12 cellular contexts compared by ENCODE assay signal in the genomic region with DNA sequence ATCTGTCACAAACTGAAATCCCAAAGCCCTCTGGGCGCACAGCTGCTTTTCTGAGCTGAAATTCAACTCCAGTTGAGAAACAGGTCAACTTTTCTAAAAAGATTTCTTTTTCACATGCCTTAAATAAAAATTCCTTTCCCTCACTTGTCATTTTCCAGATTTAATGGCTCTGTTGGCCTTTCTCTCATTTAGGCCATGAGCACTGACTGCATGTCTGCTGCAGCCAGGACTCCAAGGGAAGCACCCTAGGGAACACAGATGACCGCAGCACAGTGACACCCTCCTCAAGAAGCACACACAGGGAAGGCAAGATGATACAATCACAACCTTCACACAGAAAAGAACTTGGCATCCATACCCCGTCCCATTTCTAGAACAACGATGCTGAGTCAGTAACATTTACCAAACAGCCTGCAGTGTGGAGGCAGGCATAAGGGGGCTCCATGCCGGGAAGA. TPM values are rescaled to one million over a fixed set of nuclear protein-coding genes. Genes with fewer than 3 reads are reported as not detected.
DNase-seq lines count a peak whose midpoint lies in the region; ATAC-seq and TF ChIP-seq lines count a peak whose summit lies in the region.
"Had no signal": no experiment of that assay in that cellular context is flagged by ENCODE, and none has a peak within 500 bp of the region (broad histone marks: within the 10 kb centered on the region; RNA-seq: fewer than 3 reads in every experiment).

No MANE protein-coding gene starts in this region.

- no peak overlapping the region for H3K27ac Mint-ChIP-seq in stimulated activated effector memory CD8-positive, alpha-beta T cell treated with anti-CD3 and anti-CD28 coated beads, Interleukin-12 subunit alpha, Interleukin-12 subunit beta, amount 100 ng/mL, for 72 hours

- H3K4me1 Mint-ChIP-seq in stimulated activated effector memory CD8-positive, alpha-beta T cell treated with anti-CD3 and anti-CD28 coated beads, Interleukin-12 subunit alpha, Interleukin-12 subunit beta, amount 100 ng/mL, for 72 hours: peaks cover 41% of the 10 kb centered on the region

- H3K4me3 ChIP-seq in AG10803 (ENCODE audit: low read length) (peak overlapping the region; percentile 43), adrenal gland (no peak overlapping the region), fibroblast of villous mesenchyme (ENCODE audit: low read depth, low read length) (no peak overlapping the region), parathyroid adenoma (ENCODE audit: low read depth, low read length) (no peak overlapping the region)

- H3K36me3 ChIP-seq in adrenal gland (replicated peaks in 1 of 2): no peaks in the 10 kb centered on the region
- H3K36me3 ChIP-seq in parathyroid adenoma (ENCODE audit: control insufficient read depth, insufficient read depth, low read length): no peaks in the 10 kb centered on the region

- ATAC-seq in GM18517 (IDR thresholded peaks at IDR 0.05; ENCODE audit: unreplicated experiment) (no peak), GM19463 (IDR thresholded peaks at IDR 0.05; ENCODE audit: unreplicated experiment) (no peak), GM21529 (IDR thresholded peaks at IDR 0.05; ENCODE audit: unreplicated experiment) (no peak)
- ATAC-seq in stimulated activated effector memory CD8-positive, alpha-beta T cell treated with anti-CD3 and anti-CD28 coated beads, Interleukin-12 subunit alpha, Interleukin-12 subunit beta, amount 100 ng/mL, for 72 hours: no peak

- H3K4me2 ChIP-seq in parathyroid adenoma (ENCODE audit: low read length): no peak overlapping the region

- H3K4me3 Mint-ChIP-seq in stimulated activated effector memory CD8-positive, alpha-beta T cell treated with anti-CD3 and anti-CD28 coated beads, Interleukin-12 subunit alpha, Interleukin-12 subunit beta, amount 100 ng/mL, for 72 hours: no peak overlapping the region

- H3K9me3 ChIP-seq in adrenal gland (replicated peaks in 1 of 3) (no peaks in the 10 kb centered on the region), parathyroid adenoma (ENCODE audit: control insufficient read depth, low read length) (no peaks in the 10 kb centered on the region)

- H3K27ac ChIP-seq in adrenal gland (peak overlapping the region in 4 of 5 donors; percentile 16 to 77 (median 43)), parathyroid adenoma (peak overlapping the region; percentile 24)
- H3K27ac ChIP-seq: C4-2B had no signal

- no peaks in the 10 kb centered on the region for H3K9me3 Mint-ChIP-seq in stimulated activated effector memory CD8-positive, alpha-beta T cell treated with anti-CD3 and anti-CD28 coated beads, Interleukin-12 subunit alpha, Interleukin-12 subunit beta, amount 100 ng/mL, for 72 hours

- H3K4me1 ChIP-seq in adrenal gland (replicated peaks in 1 of 2) (peaks cover 0 to 35% of the 10 kb centered on the region in 2 donors), parathyroid adenoma (peaks cover 15% of the 10 kb centered on the region)

- H3K9ac ChIP-seq in parathyroid adenoma: no peak overlapping the region

- DNase-seq in AG10803 (ENCODE audit: low read depth) (peak; percentile 96), adrenal gland (peak in 6 of 7 donors; percentile 43 to 76 (median 56)), fibroblast of villous mesenchyme (ENCODE audit: low read depth) (peak; percentile 75)
- no peak for DNase-seq in stimulated activated effector memory CD8-positive, alpha-beta T cell treated with anti-CD3 and anti-CD28 coated beads, Interleukin-12 subunit alpha, Interleukin-12 subunit beta, amount 100 ng/mL, for 72 hours (ENCODE audit: low spot score in 2 of 2)
- DNase-seq: activated CD4-positive, CD25-positive, alpha-beta regulatory T cell; activated naive CD4-positive, alpha-beta T cell treated with anti-CD3 and anti-CD28 coated beads, Interleukin-2, amount 50 U/mL, for 16 hours; NCI-H1092 had no signal

- no peaks in the 10 kb centered on the region for H3K36me3 Mint-ChIP-seq in stimulated activated effector memory CD8-positive, alpha-beta T cell treated with anti-CD3 and anti-CD28 coated beads, Interleukin-12 subunit alpha, Interleukin-12 subunit beta, amount 100 ng/mL, for 72 hours

- 29 to 43% (median 32%) methylated on average over 4 to 5 of the region's 5 CpGs for WGBS in adrenal gland, 4 donors

- H3K79me2 ChIP-seq in parathyroid adenoma: peaks cover 11% of the 10 kb centered on the region

- TF ChIP-seq CTCF in AG10803 (conservative IDR thresholded peaks at IDR 0.05; ENCODE audit: low read length) (no peak), adrenal gland (IDR thresholded peaks at IDR 0.05) (no peak), fibroblast of villous mesenchyme (IDR thresholded peaks at IDR 0.05; ENCODE audit: insufficient read depth, low read depth, low read length) (no peak), parathyroid adenoma (IDR thresholded peaks at IDR 0.05) (no peak)

- H2AFZ ChIP-seq in parathyroid adenoma: peak overlapping the region; percentile 17

- H3K27me3 ChIP-seq in adrenal gland (no peaks in the 10 kb centered on the region), parathyroid adenoma (ENCODE audit: control insufficient read depth, insufficient read depth, low read length) (no peaks in the 10 kb centered on the region)

- intact Hi-C loops in adrenal gland (cut with DNase I): no loop called here

- no peak for TF ChIP-seq POLR2A in adrenal gland (IDR thresholded peaks at IDR 0.05)

RNA-seq across cellular contexts. Expression of gene AFAP1, which starts 34.2 kb away (rescaled TPM):
- total RNA-seq in adrenal gland (10 to 100 TPM in 6 of 8 donors, 1 to 10 TPM in 2; 8.6 to 16.1 (median 11.2) TPM), fibroblast of villous mesenchyme (84.4 and 133 TPM in 2 replicates)
- 1 to 10 TPM; 3.3 to 4.9 (median 4.7) TPM for polyA plus RNA-seq in adrenal gland

Comparison
In these comparisons a context has a peak if more than half of its experiments do, and no peak if none do; other contexts are left out.
1. DNase-seq: peak in AG10803 (single experiment), adrenal gland (6 of 7) and fibroblast of villous mesenchyme (single experiment); none in stimulated activated effector memory CD8-positive, alpha-beta T cell treated with anti-CD3 and anti-CD28 coated beads, Interleukin-12 subunit alpha, Interleukin-12 subunit beta, amount 100 ng/mL, for 72 hours (0 of 2).